Comparison of ENCODE assay signal across 11 cellular contexts in genomic region chr22:50562075-50562410, GRCh38. TPM values are rescaled to one million over a fixed set of nuclear protein-coding genes. Genes with fewer than 3 reads are reported as not detected.
"Had no signal": no experiment of that assay in that cellular context is flagged by ENCODE, and none has a peak within 500 bp of the region (broad histone marks: within the 10 kb centered on the region; RNA-seq: fewer than 3 reads in every experiment).

No MANE protein-coding gene starts in this region.

RNA-seq across cellular contexts. Expression of gene SYCE3, which starts 0.7 kb away (rescaled TPM):
- total RNA-seq: gastroesophageal sphincter, kidney, left cardiac atrium, left ventricle myocardium inferior, lower lobe of right lung, neural crest cell, ovary, posterior vena cava, right atrium auricular region, suprapubic skin had no signal
- polyA plus RNA-seq: ovary had no signal

RNA-seq across cellular contexts. Expression of gene KLHDC7B, which starts 16.3 kb away (rescaled TPM):
- total RNA-seq: epithelial cell of proximal tubule, left ventricle myocardium inferior, right atrium auricular region had no signal
